In the genomic region with DNA sequence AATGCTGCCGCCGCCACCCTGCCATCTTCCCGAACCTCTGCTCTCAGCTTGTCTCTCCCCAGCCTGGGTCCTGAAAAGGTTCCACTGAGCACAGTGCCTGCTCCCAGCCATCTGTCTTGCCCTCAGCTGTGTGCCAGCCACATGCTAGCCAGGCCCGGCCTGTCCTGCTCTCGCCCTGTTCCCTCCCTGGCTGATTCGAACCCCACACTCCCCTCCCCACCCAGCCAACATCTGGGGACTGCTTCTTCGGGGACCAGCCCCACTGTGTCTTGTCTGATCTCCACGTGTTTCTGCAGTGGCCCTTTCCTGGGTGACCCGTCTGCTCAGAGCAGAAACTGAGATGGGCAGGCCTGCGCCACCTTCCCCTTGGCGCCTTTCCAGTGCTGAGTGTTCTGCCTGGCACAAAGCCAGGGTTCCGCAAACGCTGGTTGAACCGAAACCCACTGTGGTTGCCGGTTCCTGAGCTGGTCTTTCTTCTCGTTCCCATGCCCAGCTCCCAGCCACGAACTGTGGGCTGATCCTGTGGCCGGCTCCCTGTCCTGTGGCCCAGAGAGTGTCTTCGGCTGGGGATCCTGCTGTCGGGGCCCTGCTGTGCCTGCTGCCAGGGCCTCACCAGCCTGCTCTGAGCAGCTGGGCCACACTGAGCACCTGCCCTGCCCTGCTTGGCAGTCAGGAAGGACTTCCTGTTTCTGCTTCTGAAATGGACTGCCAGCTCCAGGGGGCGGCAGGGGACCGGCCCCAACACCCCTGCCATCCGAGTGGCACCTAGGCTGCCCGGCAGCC, we compare ENCODE assay signal across 1 cellular context.
TF ChIP-seq lines count a peak whose summit lies in the region.

No MANE protein-coding gene starts in this region.

TF ChIP-seq in GM12878, 131 proteins besides CTCF, POLR2A, EP300 and RAD21 (continued from another document):
- TF ChIP-seq SKIL (IDR thresholded peaks at IDR 0.05; ENCODE audit: low read depth, poor library complexity, severe bottlenecking) (peak; percentile 55), RFX5 (IDR thresholded peaks at IDR 0.05; ENCODE audit: low read depth, low read length) (no peak), NKRF (conservative IDR thresholded peaks at IDR 0.05) (no peak), BRCA1 (IDR thresholded peaks at IDR 0.05; ENCODE audit: low read depth, low read length) (no peak), STAT1 (conservative IDR thresholded peaks at IDR 0.05) (no peak), WRNIP1 (IDR thresholded peaks at IDR 0.05; ENCODE audit: borderline replicate concordance, low read depth, low read length) (no peak), ZNF274 (IDR thresholded peaks at IDR 0.05; ENCODE audit: insufficient read depth, insufficient read length) (no peak), RBBP5 (conservative IDR thresholded peaks at IDR 0.05) (no peak), SREBF1 (IDR thresholded peaks at IDR 0.05; ENCODE audit: low read length) (no peak), HSF1 (IDR thresholded peaks at IDR 0.05; ENCODE audit: low read depth, low read length) (no peak), RB1 (IDR thresholded peaks at IDR 0.05; ENCODE audit: borderline replicate concordance) (no peak), TCF3 (IDR thresholded peaks at IDR 0.05; ENCODE audit: borderline replicate concordance, insufficient read depth, low read depth, low read length) (peak; percentile 86; the same call in 1 of the 2 replicates), RUNX3 (IDR thresholded peaks at IDR 0.05; ENCODE audit: low read length) (no peak), SMAD5 (IDR thresholded peaks at IDR 0.05; ENCODE audit: low read depth) (no peak), NFIC (IDR thresholded peaks at IDR 0.05; ENCODE audit: low read depth, low read length) (no peak), SIN3A (IDR thresholded peaks at IDR 0.05; ENCODE audit: low read depth, low read length) (no peak), KLF5 (IDR thresholded peaks at IDR 0.05; ENCODE audit: partially characterized antibody) (no peak), SP1 (IDR thresholded peaks at IDR 0.05; ENCODE audit: low read depth, low read length) (no peak), USF2 (IDR thresholded peaks at IDR 0.05; ENCODE audit: borderline replicate concordance, low read depth, low read length) (no peak), PML (IDR thresholded peaks at IDR 0.05; ENCODE audit: low read length) (no peak), BHLHE40 (IDR thresholded peaks at IDR 0.05; ENCODE audit: borderline replicate concordance in 1 of 2, low read depth in 2 of 2, low read length in 1 of 2) (peak; percentile 52 to 70; a peak in 1 of 4 replicates), SIX5 (IDR thresholded peaks at IDR 0.05; ENCODE audit: low read depth, low read length, severe bottlenecking) (no peak), RELA (IDR thresholded peaks at IDR 0.05; ENCODE audit: borderline replicate concordance, partially characterized antibody) (no peak), NR2C1 (IDR thresholded peaks at IDR 0.05) (no peak), MTA2 (IDR thresholded peaks at IDR 0.05; ENCODE audit: low read depth) (peak; percentile 69; the same call in 1 of the 2 replicates), KDM1A (IDR thresholded peaks at IDR 0.05; ENCODE audit: borderline replicate concordance) (no peak), ZNF207 (IDR thresholded peaks at IDR 0.05; ENCODE audit: borderline replicate concordance) (no peak), PKNOX1 (IDR thresholded peaks at IDR 0.05) (peak; percentile 41), RAD51 (IDR thresholded peaks at IDR 0.05) (no peak), PAX8 (IDR thresholded peaks at IDR 0.05) (no peak), ZSCAN29 (IDR thresholded peaks at IDR 0.05) (no peak)
- TF ChIP-seq, protein P1, sequence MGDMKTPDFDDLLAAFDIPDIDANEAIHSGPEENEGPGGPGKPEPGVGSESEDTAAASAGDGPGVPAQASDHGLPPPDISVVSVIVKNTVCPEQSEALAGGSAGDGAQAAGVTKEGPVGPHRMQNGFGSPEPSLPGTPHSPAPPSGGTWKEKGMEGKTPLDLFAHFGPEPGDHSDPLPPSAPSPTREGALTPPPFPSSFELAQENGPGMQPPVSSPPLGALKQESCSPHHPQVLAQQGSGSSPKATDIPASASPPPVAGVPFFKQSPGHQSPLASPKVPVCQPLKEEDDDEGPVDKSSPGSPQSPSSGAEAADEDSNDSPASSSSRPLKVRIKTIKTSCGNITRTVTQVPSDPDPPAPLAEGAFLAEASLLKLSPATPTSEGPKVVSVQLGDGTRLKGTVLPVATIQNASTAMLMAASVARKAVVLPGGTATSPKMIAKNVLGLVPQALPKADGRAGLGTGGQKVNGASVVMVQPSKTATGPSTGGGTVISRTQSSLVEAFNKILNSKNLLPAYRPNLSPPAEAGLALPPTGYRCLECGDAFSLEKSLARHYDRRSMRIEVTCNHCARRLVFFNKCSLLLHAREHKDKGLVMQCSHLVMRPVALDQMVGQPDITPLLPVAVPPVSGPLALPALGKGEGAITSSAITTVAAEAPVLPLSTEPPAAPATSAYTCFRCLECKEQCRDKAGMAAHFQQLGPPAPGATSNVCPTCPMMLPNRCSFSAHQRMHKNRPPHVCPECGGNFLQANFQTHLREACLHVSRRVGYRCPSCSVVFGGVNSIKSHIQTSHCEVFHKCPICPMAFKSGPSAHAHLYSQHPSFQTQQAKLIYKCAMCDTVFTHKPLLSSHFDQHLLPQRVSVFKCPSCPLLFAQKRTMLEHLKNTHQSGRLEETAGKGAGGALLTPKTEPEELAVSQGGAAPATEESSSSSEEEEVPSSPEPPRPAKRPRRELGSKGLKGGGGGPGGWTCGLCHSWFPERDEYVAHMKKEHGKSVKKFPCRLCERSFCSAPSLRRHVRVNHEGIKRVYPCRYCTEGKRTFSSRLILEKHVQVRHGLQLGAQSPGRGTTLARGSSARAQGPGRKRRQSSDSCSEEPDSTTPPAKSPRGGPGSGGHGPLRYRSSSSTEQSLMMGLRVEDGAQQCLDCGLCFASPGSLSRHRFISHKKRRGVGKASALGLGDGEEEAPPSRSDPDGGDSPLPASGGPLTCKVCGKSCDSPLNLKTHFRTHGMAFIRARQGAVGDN (IDR thresholded peaks at IDR 0.05): peak; percentile 96
- TF ChIP-seq, protein P2, sequence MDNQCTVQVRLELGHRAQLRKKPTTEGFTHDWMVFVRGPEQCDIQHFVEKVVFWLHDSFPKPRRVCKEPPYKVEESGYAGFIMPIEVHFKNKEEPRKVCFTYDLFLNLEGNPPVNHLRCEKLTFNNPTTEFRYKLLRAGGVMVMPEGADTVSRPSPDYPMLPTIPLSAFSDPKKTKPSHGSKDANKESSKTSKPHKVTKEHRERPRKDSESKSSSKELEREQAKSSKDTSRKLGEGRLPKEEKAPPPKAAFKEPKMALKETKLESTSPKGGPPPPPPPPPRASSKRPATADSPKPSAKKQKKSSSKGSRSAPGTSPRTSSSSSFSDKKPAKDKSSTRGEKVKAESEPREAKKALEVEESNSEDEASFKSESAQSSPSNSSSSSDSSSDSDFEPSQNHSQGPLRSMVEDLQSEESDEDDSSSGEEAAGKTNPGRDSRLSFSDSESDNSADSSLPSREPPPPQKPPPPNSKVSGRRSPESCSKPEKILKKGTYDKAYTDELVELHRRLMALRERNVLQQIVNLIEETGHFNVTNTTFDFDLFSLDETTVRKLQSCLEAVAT (IDR thresholded peaks at IDR 0.05): peak; percentile 68
- TF ChIP-seq, protein P3, sequence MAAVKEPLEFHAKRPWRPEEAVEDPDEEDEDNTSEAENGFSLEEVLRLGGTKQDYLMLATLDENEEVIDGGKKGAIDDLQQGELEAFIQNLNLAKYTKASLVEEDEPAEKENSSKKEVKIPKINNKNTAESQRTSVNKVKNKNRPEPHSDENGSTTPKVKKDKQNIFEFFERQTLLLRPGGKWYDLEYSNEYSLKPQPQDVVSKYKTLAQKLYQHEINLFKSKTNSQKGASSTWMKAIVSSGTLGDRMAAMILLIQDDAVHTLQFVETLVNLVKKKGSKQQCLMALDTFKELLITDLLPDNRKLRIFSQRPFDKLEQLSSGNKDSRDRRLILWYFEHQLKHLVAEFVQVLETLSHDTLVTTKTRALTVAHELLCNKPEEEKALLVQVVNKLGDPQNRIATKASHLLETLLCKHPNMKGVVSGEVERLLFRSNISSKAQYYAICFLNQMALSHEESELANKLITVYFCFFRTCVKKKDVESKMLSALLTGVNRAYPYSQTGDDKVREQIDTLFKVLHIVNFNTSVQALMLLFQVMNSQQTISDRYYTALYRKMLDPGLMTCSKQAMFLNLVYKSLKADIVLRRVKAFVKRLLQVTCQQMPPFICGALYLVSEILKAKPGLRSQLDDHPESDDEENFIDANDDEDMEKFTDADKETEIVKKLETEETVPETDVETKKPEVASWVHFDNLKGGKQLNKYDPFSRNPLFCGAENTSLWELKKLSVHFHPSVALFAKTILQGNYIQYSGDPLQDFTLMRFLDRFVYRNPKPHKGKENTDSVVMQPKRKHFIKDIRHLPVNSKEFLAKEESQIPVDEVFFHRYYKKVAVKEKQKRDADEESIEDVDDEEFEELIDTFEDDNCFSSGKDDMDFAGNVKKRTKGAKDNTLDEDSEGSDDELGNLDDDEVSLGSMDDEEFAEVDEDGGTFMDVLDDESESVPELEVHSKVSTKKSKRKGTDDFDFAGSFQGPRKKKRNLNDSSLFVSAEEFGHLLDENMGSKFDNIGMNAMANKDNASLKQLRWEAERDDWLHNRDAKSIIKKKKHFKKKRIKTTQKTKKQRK (IDR thresholded peaks at IDR 0.05; ENCODE audit: low read depth, low read length): no peak
- TF ChIP-seq, protein P4, sequence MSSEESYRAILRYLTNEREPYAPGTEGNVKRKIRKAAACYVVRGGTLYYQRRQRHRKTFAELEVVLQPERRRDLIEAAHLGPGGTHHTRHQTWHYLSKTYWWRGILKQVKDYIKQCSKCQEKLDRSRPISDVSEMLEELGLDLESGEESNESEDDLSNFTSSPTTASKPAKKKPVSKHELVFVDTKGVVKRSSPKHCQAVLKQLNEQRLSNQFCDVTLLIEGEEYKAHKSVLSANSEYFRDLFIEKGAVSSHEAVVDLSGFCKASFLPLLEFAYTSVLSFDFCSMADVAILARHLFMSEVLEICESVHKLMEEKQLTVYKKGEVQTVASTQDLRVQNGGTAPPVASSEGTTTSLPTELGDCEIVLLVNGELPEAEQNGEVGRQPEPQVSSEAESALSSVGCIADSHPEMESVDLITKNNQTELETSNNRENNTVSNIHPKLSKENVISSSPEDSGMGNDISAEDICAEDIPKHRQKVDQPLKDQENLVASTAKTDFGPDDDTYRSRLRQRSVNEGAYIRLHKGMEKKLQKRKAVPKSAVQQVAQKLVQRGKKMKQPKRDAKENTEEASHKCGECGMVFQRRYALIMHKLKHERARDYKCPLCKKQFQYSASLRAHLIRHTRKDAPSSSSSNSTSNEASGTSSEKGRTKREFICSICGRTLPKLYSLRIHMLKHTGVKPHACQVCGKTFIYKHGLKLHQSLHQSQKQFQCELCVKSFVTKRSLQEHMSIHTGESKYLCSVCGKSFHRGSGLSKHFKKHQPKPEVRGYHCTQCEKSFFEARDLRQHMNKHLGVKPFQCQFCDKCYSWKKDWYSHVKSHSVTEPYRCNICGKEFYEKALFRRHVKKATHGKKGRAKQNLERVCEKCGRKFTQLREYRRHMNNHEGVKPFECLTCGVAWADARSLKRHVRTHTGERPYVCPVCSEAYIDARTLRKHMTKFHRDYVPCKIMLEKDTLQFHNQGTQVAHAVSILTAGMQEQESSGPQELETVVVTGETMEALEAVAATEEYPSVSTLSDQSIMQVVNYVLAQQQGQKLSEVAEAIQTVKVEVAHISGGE (CRISPR knock-in tag; IDR thresholded peaks at IDR 0.05): no peak
